In genomic region chr6:15357832-15358231, GRCh38 we compare ENCODE assay signal across 2 cellular contexts.
A peak's percentile ranks its signal among the peaks of the same experiment; 100 is the strongest.
TF ChIP-seq lines count a peak whose summit lies in the region.

No MANE protein-coding gene starts in this region.

TF ChIP-seq in HEK293, 187 proteins besides CTCF, POLR2A, EP300 and RAD21:
- TF ChIP-seq ZNF302 (tag by site-specific recombination; IDR thresholded peaks at IDR 0.05; ENCODE audit: low read depth) (no peak), PRDM6 (tag by site-specific recombination; IDR thresholded peaks at IDR 0.05) (peak; percentile 79), YY2 (tag by site-specific recombination; IDR thresholded peaks at IDR 0.05) (no peak), ZNF404 (tag by site-specific recombination; IDR thresholded peaks at IDR 0.05) (no peak), ZNF280C (tag by site-specific recombination; IDR thresholded peaks at IDR 0.05) (no peak), ZNF600 (tag by site-specific recombination; IDR thresholded peaks at IDR 0.05) (peak; percentile 39), BCL6B (tag by site-specific recombination; IDR thresholded peaks at IDR 0.05) (peak; percentile 96), ZFHX2 (tag by site-specific recombination; conservative IDR thresholded peaks at IDR 0.05) (0 out of 2 replicates have a peak, but pooled peaks have one; percentile 8)

TF ChIP-seq in GM12878, 131 proteins besides CTCF, POLR2A, EP300 and RAD21 (continues in another document):
- 0 out of 2 replicates have a peak, but pooled peaks have one; percentile 30 for TF ChIP-seq PAX8 (IDR thresholded peaks at IDR 0.05)
- peak; percentile 83 for TF ChIP-seq RUNX3 (IDR thresholded peaks at IDR 0.05; ENCODE audit: low read length)
- TF ChIP-seq MEF2B (IDR thresholded peaks at IDR 0.05; ENCODE audit: partially characterized antibody, poor library complexity, severe bottlenecking), result peak; percentile 82
- peak; percentile 95 for TF ChIP-seq MEF2A (IDR thresholded peaks at IDR 0.05; ENCODE audit: insufficient read depth, low read depth, low read length)
- TF ChIP-seq RAD51 (IDR thresholded peaks at IDR 0.05), result no peak; the same call in 1 of the 2 replicates
- TF ChIP-seq SRF (IDR thresholded peaks at IDR 0.05; ENCODE audit: low read depth in 2 of 2, low read length in 2 of 2), result 0 out of 4 replicates have a peak, but pooled peaks of 1 of the 2 experiments have one; percentile 18
- TF ChIP-seq ATF2 (IDR thresholded peaks at IDR 0.05; ENCODE audit: low read length), result peak; percentile 55
- TF ChIP-seq E2F8 (IDR thresholded peaks at IDR 0.05; ENCODE audit: low read depth, partially characterized antibody), result no peak
- no peak for TF ChIP-seq SMAD1 (IDR thresholded peaks at IDR 0.05; ENCODE audit: low read depth, partially characterized antibody)
- TF ChIP-seq SKIL (IDR thresholded peaks at IDR 0.05; ENCODE audit: low read depth, poor library complexity, severe bottlenecking), result peak; percentile 74
- 0 out of 4 replicates have a peak, but pooled peaks of 1 of the 2 experiments have one; percentile 42 for TF ChIP-seq BHLHE40 (IDR thresholded peaks at IDR 0.05; ENCODE audit: borderline replicate concordance in 1 of 2, low read depth in 2 of 2, low read length in 1 of 2)
- TF ChIP-seq ZNF592 (IDR thresholded peaks at IDR 0.05), result 0 out of 2 replicates have a peak, but pooled peaks have one; percentile 41
- TF ChIP-seq CREB1 (IDR thresholded peaks at IDR 0.05; ENCODE audit: low read depth), result peak; percentile 20; the same call in 1 of the 2 replicates
- peak; percentile 79; the same call in 1 of the 2 replicates for TF ChIP-seq TBL1XR1 (IDR thresholded peaks at IDR 0.05; ENCODE audit: low read depth, low read length)
- TF ChIP-seq NFIC (IDR thresholded peaks at IDR 0.05; ENCODE audit: low read depth, low read length), result peak; percentile 72; the same call in 1 of the 2 replicates
- TF ChIP-seq BCL3 (IDR thresholded peaks at IDR 0.05; ENCODE audit: borderline replicate concordance, insufficient read depth, low read depth, low read length, poor library complexity, severe bottlenecking), result no peak
- 0 out of 4 replicates have a peak, but pooled peaks have one; percentile 24 to 43 for TF ChIP-seq IKZF2 (IDR thresholded peaks at IDR 0.05)
- peak; percentile 23; the same call in 1 of the 2 replicates for TF ChIP-seq SMARCA5 (IDR thresholded peaks at IDR 0.05)
- TF ChIP-seq CHD2 (IDR thresholded peaks at IDR 0.05; ENCODE audit: borderline replicate concordance, low read depth, low read length), result 0 out of 2 replicates have a peak, but pooled peaks have one; percentile 15
- no peak for TF ChIP-seq STAT3 (IDR thresholded peaks at IDR 0.05; ENCODE audit: low read depth, low read length)
- TF ChIP-seq ATF3 (IDR thresholded peaks at IDR 0.05; ENCODE audit: borderline replicate concordance, extremely low read depth, low read depth, low read length), result no peak
- TF ChIP-seq ATF7 (IDR thresholded peaks at IDR 0.05; ENCODE audit: low read depth), result peak; percentile 51
- TF ChIP-seq ZBED1 (IDR thresholded peaks at IDR 0.05; ENCODE audit: borderline replicate concordance), result no peak
- peak; percentile 23; the same call in 1 of the 2 replicates for TF ChIP-seq ZNF687 (IDR thresholded peaks at IDR 0.05)
- no peak for TF ChIP-seq JUNB (IDR thresholded peaks at IDR 0.05)
- TF ChIP-seq SREBF2 (IDR thresholded peaks at IDR 0.05; ENCODE audit: low read length), result no peak
- no peak for TF ChIP-seq CEBPZ (IDR thresholded peaks at IDR 0.05; ENCODE audit: low read depth, low read length)
- TF ChIP-seq CHD1 (IDR thresholded peaks at IDR 0.05; ENCODE audit: low read depth, low read length), result 0 out of 2 replicates have a peak, but pooled peaks have one; percentile 42
- no peak for TF ChIP-seq PBX3 (IDR thresholded peaks at IDR 0.05; ENCODE audit: insufficient replicate concordance, low read depth, low read length)
- peak; percentile 13; the same call in 1 of the 2 replicates for TF ChIP-seq DPF2 (IDR thresholded peaks at IDR 0.05)
